Comparison of ENCODE assay signal across 11 cellular contexts in genomic region chr5:153403470-153403869, GRCh38.
"Had no signal": no experiment of that assay in that cellular context is flagged by ENCODE, and none has a peak within 500 bp of the region (broad histone marks: within the 10 kb centered on the region; RNA-seq: fewer than 3 reads in every experiment).

No MANE protein-coding gene starts in this region.

- H3K9me3 ChIP-seq: HAP-1 had no signal

- H3K4me1 ChIP-seq: HAP-1 had no signal

- H3K4me3 ChIP-seq: GM23248, GM23338, HAP-1 had no signal

- H3K9ac ChIP-seq: GM23248 had no signal

- H3K27ac ChIP-seq: GM23248 had no signal

- DNase-seq: GM23248, GOT3, H7, H9, HCEC 1CT, HFFc6 had no signal

- H3K36me3 ChIP-seq: HAP-1 had no signal

- H3K27ac Mint-ChIP-seq: GM23338, H9, HFFc6 had no signal

- H3K4me3 Mint-ChIP-seq: GM23338, H9, HFFc6 had no signal

- H3K9me3 Mint-ChIP-seq: GM23338, H9, HFFc6 had no signal

- H2AFZ ChIP-seq: GM23248, GM23338 had no signal

- H3K4me2 ChIP-seq: GM23338 had no signal

- ATAC-seq: GM23338, HCT116 had no signal

- FAIRE-seq: H1, H54 had no signal
